19 cellular contexts compared by ENCODE assay signal in genomic region chr9:106481003-106481614, GRCh38.
DNase-seq lines count a peak whose midpoint lies in the region; ATAC-seq and TF ChIP-seq lines count a peak whose summit lies in the region.
"Had no signal": no experiment of that assay in that cellular context is flagged by ENCODE, and none has a peak within 500 bp of the region (broad histone marks: within the 10 kb centered on the region; RNA-seq: fewer than 3 reads in every experiment).

No MANE protein-coding gene starts in this region.

- no peaks in the 10 kb centered on the region for H3K4me1 ChIP-seq in sigmoid colon

- H3K9me3 ChIP-seq in sigmoid colon, result no peaks in the 10 kb centered on the region

- H3K27me3 Mint-ChIP-seq in mesothelial cell of epicardium (ENCODE audit: low read depth), result no peaks in the 10 kb centered on the region
- no peaks in the 10 kb centered on the region for H3K27me3 Mint-ChIP-seq in activated T-cell treated with anti-CD3 and anti-CD28 coated beads, Interleukin-2, amount 50 U/mL, for 72 hours (ENCODE audit: low read depth)
- H3K27me3 Mint-ChIP-seq: IgD-negative memory B cell had no signal

- WGBS in sigmoid colon, 2 donors, result 80 to 81% methylated on average over 5 of the region's 5 CpGs

- intact Hi-C loops in sigmoid colon (cut with DNase I), result no loop called here

- no peak for ATAC-seq in GM21360 (IDR thresholded peaks at IDR 0.05; ENCODE audit: unreplicated experiment)
- no peak for ATAC-seq in activated T-cell treated with anti-CD3 and anti-CD28 coated beads, Interleukin-2, amount 50 U/mL, for 72 hours (replicated peaks in 1 of 2)

- no peaks in the 10 kb centered on the region for H3K36me3 Mint-ChIP-seq in mesothelial cell of epicardium
- no peaks in the 10 kb centered on the region for H3K36me3 Mint-ChIP-seq in activated T-cell treated with anti-CD3 and anti-CD28 coated beads, Interleukin-2, amount 50 U/mL, for 72 hours (ENCODE audit: insufficient read depth in 2 of 2)
- H3K36me3 Mint-ChIP-seq: CD8-positive, alpha-beta memory T cell; IgD-negative memory B cell had no signal

- TF ChIP-seq POLR2A in sigmoid colon (IDR thresholded peaks at IDR 0.05), result no peak

- H3K4me3 Mint-ChIP-seq in mesothelial cell of epicardium, result no peak overlapping the region
- no peak overlapping the region for H3K4me3 Mint-ChIP-seq in activated T-cell treated with anti-CD3 and anti-CD28 coated beads, Interleukin-2, amount 50 U/mL, for 72 hours
- H3K4me3 Mint-ChIP-seq: CD8-positive, alpha-beta memory T cell; H9; IgD-negative memory B cell had no signal

- no peaks in the 10 kb centered on the region for H3K36me3 ChIP-seq in sigmoid colon
- H3K36me3 ChIP-seq: BLaER1 treated with 17β-estradiol and CSF1 and Interleukin-3, amounts not matched to agents 10 nM and 100 nM had no signal

- no peak overlapping the region for H3K27ac ChIP-seq in sigmoid colon
- H3K27ac ChIP-seq: HL-60 had no signal

- DNase-seq in AG10803 (ENCODE audit: low read depth) (peak; percentile 63), RPMI7951 (ENCODE audit: low read depth) (peak; percentile 92), epithelial cell of esophagus (ENCODE audit: low read depth) (peak; percentile 28), mesothelial cell of epicardium (ENCODE audit: low spot score in 2 of 2, unreplicated experiment in 2 of 2) (no peak), sigmoid colon (no peak)
- DNase-seq in activated CD8-positive, alpha-beta memory T cell treated with anti-CD3 and anti-CD28 coated beads, Interleukin-2, amount 50 U/mL, for 4 hours, result no peak
- DNase-seq in activated T-cell treated with anti-CD3 and anti-CD28 coated beads, Interleukin-2, amount 50 U/mL, for 72 hours, result no peak
- DNase-seq: CD8-positive, alpha-beta memory T cell; DND-41; H9; NCI-H1105 treated with DMSO at 0.1 percent for 48 hours; NCI-H1694 treated with DMSO at 0.1 percent for 48 hours; NCI-H2107; NCI-H226; SHP77 had no signal

- no peak for TF ChIP-seq EP300 in sigmoid colon (IDR thresholded peaks at IDR 0.05)

- TF ChIP-seq CTCF in AG10803 (conservative IDR thresholded peaks at IDR 0.05; ENCODE audit: low read length) (no peak), epithelial cell of esophagus (IDR thresholded peaks at IDR 0.05; ENCODE audit: insufficient read depth, low read depth, low read length, missing control alignments) (no peak), mesothelial cell of epicardium (IDR thresholded peaks at IDR 0.05; ENCODE audit: unreplicated experiment) (no peak), sigmoid colon (IDR thresholded peaks at IDR 0.05) (no peak)

- H3K27me3 ChIP-seq in sigmoid colon, result no peaks in the 10 kb centered on the region
- H3K27me3 ChIP-seq: BLaER1 treated with 17β-estradiol and CSF1 and Interleukin-3, amounts not matched to agents 10 nM and 100 nM had no signal

- H3K4me1 Mint-ChIP-seq in mesothelial cell of epicardium, result peaks cover 19% of the 10 kb centered on the region
- H3K4me1 Mint-ChIP-seq in activated T-cell treated with anti-CD3 and anti-CD28 coated beads, Interleukin-2, amount 50 U/mL, for 72 hours (ENCODE audit: low read depth), result no peaks in the 10 kb centered on the region
- H3K4me1 Mint-ChIP-seq: CD8-positive, alpha-beta memory T cell; IgD-negative memory B cell had no signal

- H3K4me3 ChIP-seq in AG10803 (ENCODE audit: low read length) (no peak overlapping the region), epithelial cell of esophagus (ENCODE audit: low read length) (no peak overlapping the region), sigmoid colon (no peak overlapping the region)
- H3K4me3 ChIP-seq: BLaER1 treated with 17β-estradiol and CSF1 and Interleukin-3, amounts not matched to agents 10 nM and 100 nM had no signal

- peak overlapping the region; percentile 4 for H3K27ac Mint-ChIP-seq in mesothelial cell of epicardium
- no peak overlapping the region for H3K27ac Mint-ChIP-seq in activated T-cell treated with anti-CD3 and anti-CD28 coated beads, Interleukin-2, amount 50 U/mL, for 72 hours
- H3K27ac Mint-ChIP-seq: CD8-positive, alpha-beta memory T cell; H9; IgD-negative memory B cell had no signal

- peaks cover 6% of the 10 kb centered on the region for H3K9me3 Mint-ChIP-seq in mesothelial cell of epicardium
- peaks cover 3 to 14% of the 10 kb centered on the region in 2 donors for H3K9me3 Mint-ChIP-seq in activated T-cell treated with anti-CD3 and anti-CD28 coated beads, Interleukin-2, amount 50 U/mL, for 72 hours
- H3K9me3 Mint-ChIP-seq: H9 had no signal

Comparison
In these comparisons a context has a peak if more than half of its experiments do, and no peak if none do; other contexts are left out.
1. DNase-seq: peak in AG10803 (single experiment), RPMI7951 (single experiment) and epithelial cell of esophagus (single experiment); none in mesothelial cell of epicardium (0 of 2), activated CD8-positive, alpha-beta memory T cell treated with anti-CD3 and anti-CD28 coated beads, Interleukin-2, amount 50 U/mL, for 4 hours (single experiment), sigmoid colon (single experiment) and activated T-cell treated with anti-CD3 and anti-CD28 coated beads, Interleukin-2, amount 50 U/mL, for 72 hours (0 of 2).